ENCODE assay signal across 8 cellular contexts in genomic region chr10:22335204-22335956, GRCh38. TPM values are rescaled to one million over a fixed set of nuclear protein-coding genes. Genes with fewer than 3 reads are reported as not detected.
A peak's percentile ranks its signal among the peaks of the same experiment; 100 is the strongest.
DNase-seq lines count a peak whose midpoint lies in the region; ATAC-seq and TF ChIP-seq lines count a peak whose summit lies in the region.

No MANE protein-coding gene starts in this region.

- ATAC-seq in HG02870 (IDR thresholded peaks at IDR 0.05; ENCODE audit: unreplicated experiment) (peak; percentile 50), memory B cell (ENCODE audit: low read depth) (peak; percentile 86)

- H3K27ac Mint-ChIP-seq in activated CD4-positive, alpha-beta T cell treated with anti-CD3 and anti-CD28 coated beads, Interleukin-2, amount 10 ng/mL, durations not matched to agents 24 days and 14 days = peak overlapping the region; percentile 83
- peak overlapping the region; percentile 95 for H3K27ac Mint-ChIP-seq in memory B cell
- H3K27ac Mint-ChIP-seq in stimulated activated naive CD8-positive, alpha-beta T cell treated with anti-CD3 and anti-CD28 coated beads, Interleukin-15, Interleukin-2, amounts not matched to agents 100 ng/mL and 50 ng/mL, for 24 hours = peak overlapping the region; percentile 79

- intact Hi-C loops in activated CD4-positive, alpha-beta T cell treated with anti-CD3 and anti-CD28 coated beads, Interleukin-2, amount 10 ng/mL, durations not matched to agents 24 days and 14 days (cut with micrococcal nuclease) = loop anchor here (1.0 kb wide), 1 partner anchor 11 kb away; no protein-coding TSS in a partner anchor

- H3K36me3 Mint-ChIP-seq in activated CD4-positive, alpha-beta T cell treated with anti-CD3 and anti-CD28 coated beads, Interleukin-2, amount 10 ng/mL, durations not matched to agents 24 days and 14 days (ENCODE audit: low read depth) = peaks cover 19% of the 10 kb centered on the region
- H3K36me3 Mint-ChIP-seq in memory B cell = no peaks in the 10 kb centered on the region
- H3K36me3 Mint-ChIP-seq in stimulated activated naive CD8-positive, alpha-beta T cell treated with anti-CD3 and anti-CD28 coated beads, Interleukin-15, Interleukin-2, amounts not matched to agents 100 ng/mL and 50 ng/mL, for 24 hours (ENCODE audit: low read depth) = peaks cover 19% of the 10 kb centered on the region

- H3K4me3 Mint-ChIP-seq in activated CD4-positive, alpha-beta T cell treated with anti-CD3 and anti-CD28 coated beads, Interleukin-2, amount 10 ng/mL, durations not matched to agents 24 days and 14 days = peak overlapping the region; percentile 81
- peak overlapping the region; percentile 88 for H3K4me3 Mint-ChIP-seq in memory B cell
- peak overlapping the region; percentile 77 for H3K4me3 Mint-ChIP-seq in stimulated activated naive CD8-positive, alpha-beta T cell treated with anti-CD3 and anti-CD28 coated beads, Interleukin-15, Interleukin-2, amounts not matched to agents 100 ng/mL and 50 ng/mL, for 24 hours

- peaks cover 36% of the 10 kb centered on the region for H3K27me3 Mint-ChIP-seq in activated CD4-positive, alpha-beta T cell treated with anti-CD3 and anti-CD28 coated beads, Interleukin-2, amount 10 ng/mL, durations not matched to agents 24 days and 14 days
- no peaks in the 10 kb centered on the region for H3K27me3 Mint-ChIP-seq in memory B cell
- H3K27me3 Mint-ChIP-seq in stimulated activated naive CD8-positive, alpha-beta T cell treated with anti-CD3 and anti-CD28 coated beads, Interleukin-15, Interleukin-2, amounts not matched to agents 100 ng/mL and 50 ng/mL, for 24 hours = peaks cover 58% of the 10 kb centered on the region

- TF ChIP-seq POLR2A in GM10847 (IDR thresholded peaks at IDR 0.05; ENCODE audit: extremely low read depth, insufficient read length) = peak; percentile 21

- H3K9me3 Mint-ChIP-seq in activated CD4-positive, alpha-beta T cell treated with anti-CD3 and anti-CD28 coated beads, Interleukin-2, amount 10 ng/mL, durations not matched to agents 24 days and 14 days = peaks cover 8% of the 10 kb centered on the region
- no peaks in the 10 kb centered on the region for H3K9me3 Mint-ChIP-seq in memory B cell
- peaks cover 4% of the 10 kb centered on the region for H3K9me3 Mint-ChIP-seq in stimulated activated naive CD8-positive, alpha-beta T cell treated with anti-CD3 and anti-CD28 coated beads, Interleukin-15, Interleukin-2, amounts not matched to agents 100 ng/mL and 50 ng/mL, for 24 hours

- peak; percentile 89 for DNase-seq in activated CD4-positive, alpha-beta T cell treated with anti-CD3 and anti-CD28 coated beads, Interleukin-2, amount 10 ng/mL, durations not matched to agents 24 days and 14 days
- DNase-seq in effector CD8-positive, alpha-beta T cell (lab: John Stamatoyannopoulos, UW) = peak; percentile 40
- DNase-seq in memory B cell (ENCODE audit: low spot score in 2 of 2) (peak; percentile 76), NCI-H446 treated with DMSO at 0.1 percent for 48 hours (lab: John Stamatoyannopoulos, UW) (no peak), HCEC 1CT (no peak)

- H3K4me1 Mint-ChIP-seq in activated CD4-positive, alpha-beta T cell treated with anti-CD3 and anti-CD28 coated beads, Interleukin-2, amount 10 ng/mL, durations not matched to agents 24 days and 14 days = peaks cover 42% of the 10 kb centered on the region
- H3K4me1 Mint-ChIP-seq in memory B cell = peaks cover 14% of the 10 kb centered on the region
- peaks cover 52% of the 10 kb centered on the region for H3K4me1 Mint-ChIP-seq in stimulated activated naive CD8-positive, alpha-beta T cell treated with anti-CD3 and anti-CD28 coated beads, Interleukin-15, Interleukin-2, amounts not matched to agents 100 ng/mL and 50 ng/mL, for 24 hours (ENCODE audit: low read depth)

RNA-seq across cellular contexts. Expression of gene SPAG6, which starts 9.9 kb away (rescaled TPM):
- total RNA-seq in activated CD4-positive, alpha-beta T cell treated with anti-CD3 and anti-CD28 coated beads, Interleukin-2, amount 10 ng/mL, durations not matched to agents 24 days and 14 days = 0.07 TPM in 1 of 2 replicates, not detected in the other

RNA-seq across cellular contexts. Expression of gene BMI1, which starts 14.5 kb away (rescaled TPM):
- 55.6 and 65.3 TPM in 2 replicates for total RNA-seq in activated CD4-positive, alpha-beta T cell treated with anti-CD3 and anti-CD28 coated beads, Interleukin-2, amount 10 ng/mL, durations not matched to agents 24 days and 14 days

RNA-seq across cellular contexts. Expression of gene COMMD3, which starts 19.2 kb away (rescaled TPM):
- total RNA-seq in activated CD4-positive, alpha-beta T cell treated with anti-CD3 and anti-CD28 coated beads, Interleukin-2, amount 10 ng/mL, durations not matched to agents 24 days and 14 days = 76.7 and 79.7 TPM in 2 replicates

Comparison
In these comparisons a context has a peak if more than half of its experiments do, and no peak if none do; other contexts are left out.
1. DNase-seq: peak in activated CD4-positive, alpha-beta T cell treated with anti-CD3 and anti-CD28 coated beads, Interleukin-2, amount 10 ng/mL, durations not matched to agents 24 days and 14 days (single experiment), effector CD8-positive, alpha-beta T cell (single experiment) and memory B cell (2 of 2); none in NCI-H446 treated with DMSO at 0.1 percent for 48 hours (single experiment) and HCEC 1CT (single experiment).
2. Peak in every context shown above with its lines, with median percentiles within 50 percentile points of each other: H3K27ac Mint-ChIP-seq and H3K4me3 Mint-ChIP-seq.